8 cellular contexts compared by ENCODE assay signal in genomic region chr2:237085261-237086221, GRCh38. TPM values are rescaled to one million over a fixed set of nuclear protein-coding genes. Genes with fewer than 3 reads are reported as not detected.
A peak's percentile ranks its signal among the peaks of the same experiment; 100 is the strongest.
DNase-seq lines count a peak whose midpoint lies in the region; ATAC-seq and TF ChIP-seq lines count a peak whose summit lies in the region.

Gene COPS8, plus strand, starts transcription at chr2:237085889. Its CDS starts 76 bp downstream, at chr2:237085965.

- no peaks in the 10 kb centered on the region for H3K9me3 ChIP-seq in CD8-positive, alpha-beta memory T cell (ENCODE audit: low read length)
- H3K9me3 ChIP-seq in ectodermal cell (ENCODE audit: control insufficient read depth, low read length) = no peaks in the 10 kb centered on the region
- H3K9me3 ChIP-seq in lower lobe of right lung = no peaks in the 10 kb centered on the region

- peak within 1 kb of the TSS; percentile 98 to 100 (median 100) for H3K27ac Mint-ChIP-seq in CD8-positive, alpha-beta memory T cell

- H3K4me3 Mint-ChIP-seq in CD8-positive, alpha-beta memory T cell = peak within 1 kb of the TSS; percentile 98 to 100 (median 99)

- H3K36me3 ChIP-seq in CD8-positive, alpha-beta memory T cell (ENCODE audit: insufficient read depth, low read length) = peaks cover 4% of the 10 kb centered on the region
- no peaks in the 10 kb centered on the region for H3K36me3 ChIP-seq in ectodermal cell (ENCODE audit: control insufficient read depth, insufficient read depth, low read length)
- peaks cover 29% of the 10 kb centered on the region for H3K36me3 ChIP-seq in lower lobe of right lung

- POLR2A ChIA-PET in CD8-positive, alpha-beta memory T cell (lab: Charles Lee) = interaction anchor here (0.5 to 1.3 kb wide), 4 partner anchors 428 to 531 kb away, joined by 3 to 4 read pairs (median 3); no protein-coding TSS in a partner anchor

- WGBS in ectodermal cell, 2 experiments = 0% methylated on average over 85 of the region's 85 CpGs

- H3K27ac ChIP-seq in CD8-positive, alpha-beta memory T cell (ENCODE audit: low read depth, low read length) = peak within 1 kb of the TSS; percentile 92
- H3K27ac ChIP-seq in ectodermal cell (ENCODE audit: insufficient read depth, low read depth, low read length, poor library complexity, severe bottlenecking) (peak within 1 kb of the TSS; percentile 72), lower lobe of right lung (peak within 1 kb of the TSS; percentile 89)

- no peaks in the 10 kb centered on the region for H3K27me3 ChIP-seq in CD8-positive, alpha-beta memory T cell (ENCODE audit: insufficient read depth, low read length, poor library complexity, severe bottlenecking)
- H3K27me3 ChIP-seq in ectodermal cell (ENCODE audit: control insufficient read depth, insufficient read depth, low read length, poor library complexity, severe bottlenecking) = no peaks in the 10 kb centered on the region
- H3K27me3 ChIP-seq in lower lobe of right lung (ENCODE audit: low read depth) = no peaks in the 10 kb centered on the region

- no peaks in the 10 kb centered on the region for H3K9me3 Mint-ChIP-seq in CD8-positive, alpha-beta memory T cell

- H3K36me3 Mint-ChIP-seq in CD8-positive, alpha-beta memory T cell = peaks cover 0 to 32% (median 4%) of the 10 kb centered on the region in 3 donors

- peaks cover 19% of the 10 kb centered on the region for H3K4me1 ChIP-seq in CD8-positive, alpha-beta memory T cell (ENCODE audit: insufficient read depth, low read length)
- peaks cover 5% of the 10 kb centered on the region for H3K4me1 ChIP-seq in ectodermal cell (ENCODE audit: control insufficient read depth, insufficient read depth, low read length)
- H3K4me1 ChIP-seq in lower lobe of right lung = peaks cover 22% of the 10 kb centered on the region

- intact Hi-C loops in lower lobe of right lung (cut with DNase I) = no loop called here

- no peaks in the 10 kb centered on the region for H3K27me3 Mint-ChIP-seq in CD8-positive, alpha-beta memory T cell

- peaks cover 29 to 52% (median 35%) of the 10 kb centered on the region in 3 donors for H3K4me1 Mint-ChIP-seq in CD8-positive, alpha-beta memory T cell

- TF ChIP-seq CTCF in lower lobe of right lung (IDR thresholded peaks at IDR 0.05) = peak; percentile 44

- CTCF ChIA-PET in CD8-positive, alpha-beta memory T cell (lab: Charles Lee) = interaction anchor here (1.1 to 2.2 kb wide), 4 partner anchors 9 to 515 kb away, joined by 4 to 9 read pairs (median 6); partner anchors contain the start of gene ACKR3

- peak; percentile 82 to 92 (median 88) for DNase-seq in CD8-positive, alpha-beta memory T cell
- peak; percentile 33 for DNase-seq in HS-27A (ENCODE audit: low read depth)
- DNase-seq in NK-92 (lab: John Stamatoyannopoulos, UW; ENCODE audit: unreplicated experiment) = peak; percentile 47
- DNase-seq in activated CD8-positive, alpha-beta memory T cell treated with anti-CD3 and anti-CD28 coated beads for 1 hour (ENCODE audit: extremely low read depth in 1 of 2, low read depth in 1 of 2) = peak; percentile 63 to 84
- peak; percentile 98 for DNase-seq in lower lobe of right lung
- peak; percentile 82 to 91 (median 86) for DNase-seq in stimulated activated CD4-positive, alpha-beta T cell treated with anti-CD3 and anti-CD28 coated beads, TNF-alpha, amount 100 ng/mL, for 24 hours (ENCODE audit: low read depth in 3 of 3)

- H3K4me3 ChIP-seq in CD8-positive, alpha-beta memory T cell (ENCODE audit: low read length) = peak within 1 kb of the TSS; percentile 92
- H3K4me3 ChIP-seq in ectodermal cell (ENCODE audit: insufficient read depth, low read depth, low read length) = peak within 1 kb of the TSS; percentile 60
- peak within 1 kb of the TSS; percentile 85 for H3K4me3 ChIP-seq in lower lobe of right lung

- ATAC-seq in GM19467 (IDR thresholded peaks at IDR 0.05; ENCODE audit: unreplicated experiment) (peak; percentile 99), lower lobe of right lung (peak; percentile 99 to 100)

RNA-seq across cellular contexts. Expression of gene COPS8, which starts in this region (rescaled TPM):
- total RNA-seq in CD8-positive, alpha-beta memory T cell = 10 to 100 TPM; 75.4 to 77.2 TPM
- polyA plus RNA-seq in CD8-positive, alpha-beta memory T cell = 67.4 TPM
- 123 TPM for polyA plus RNA-seq in ectodermal cell (2013, experiment 1 of 4)
- 119 TPM for polyA plus RNA-seq in ectodermal cell (2013, experiment 2 of 4)
- polyA plus RNA-seq in ectodermal cell (2013, experiment 3 of 4) = 105 TPM
- 119 TPM for polyA plus RNA-seq in ectodermal cell (2013, experiment 4 of 4)
- total RNA-seq in lower lobe of right lung = 31.8 TPM

Comparison
In these comparisons a context has a peak if more than half of its experiments do, and no peak if none do; other contexts are left out.
1. Peak in every context shown above with its lines: DNase-seq, ATAC-seq, H3K4me3 ChIP-seq and H3K27ac ChIP-seq.
2. DNase-seq: peak in every context shown above with its lines; median percentile 98 in lower lobe of right lung; 88 in CD8-positive, alpha-beta memory T cell; 86 in stimulated activated CD4-positive, alpha-beta T cell treated with anti-CD3 and anti-CD28 coated beads, TNF-alpha, amount 100 ng/mL, for 24 hours; 74 in activated CD8-positive, alpha-beta memory T cell treated with anti-CD3 and anti-CD28 coated beads for 1 hour; 47 in NK-92; 33 in HS-27A.